In the genomic region with DNA sequence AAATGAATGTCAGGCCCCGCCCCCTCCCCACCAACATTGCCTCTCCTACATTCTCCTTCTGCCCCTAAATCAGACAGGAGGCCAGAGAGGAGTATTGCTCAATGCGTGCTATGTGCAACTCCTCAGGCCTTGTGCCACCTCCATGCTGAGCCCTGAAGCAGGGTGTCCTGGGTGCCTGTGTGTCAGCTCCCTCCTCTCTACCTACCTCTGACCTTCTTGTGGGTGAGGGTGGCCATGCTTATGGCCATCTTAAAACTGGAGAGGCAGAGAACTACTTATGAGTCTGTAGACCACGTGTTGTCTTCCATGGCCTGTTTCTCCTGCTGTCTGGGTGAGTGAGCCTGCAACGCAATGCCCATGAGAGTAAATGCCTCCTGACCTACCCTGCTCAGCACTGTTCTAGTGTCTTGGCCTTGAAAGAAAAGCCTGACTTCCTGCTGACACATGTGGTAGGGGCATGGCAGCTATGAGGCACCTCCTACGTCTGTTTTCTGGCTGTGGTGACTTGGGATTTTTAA, we compare ENCODE assay signal across 9 cellular contexts. TPM values are rescaled to one million over a fixed set of nuclear protein-coding genes. Genes with fewer than 3 reads are reported as not detected.
DNase-seq lines count a peak whose midpoint lies in the region; ATAC-seq and TF ChIP-seq lines count a peak whose summit lies in the region.
"Had no signal": no experiment of that assay in that cellular context is flagged by ENCODE, and none has a peak within 500 bp of the region (broad histone marks: within the 10 kb centered on the region; RNA-seq: fewer than 3 reads in every experiment).

No MANE protein-coding gene starts in this region.

- CTCF ChIA-PET in CD8-positive, alpha-beta memory T cell (lab: Charles Lee) = interaction anchor here (1.9 kb wide), 1 partner anchor 18 kb away, joined by 5 read pairs; no protein-coding TSS in a partner anchor
- CTCF ChIA-PET in HEK293T (lab: Yijun Ruan, JAX) = interaction anchor here (0.8 kb wide), 2 partner anchors 39 to 185 kb away, joined by 3 to 4 read pairs; partner anchors contain the start of gene HINFP

- no peaks in the 10 kb centered on the region for H3K27me3 ChIP-seq in CD8-positive, alpha-beta memory T cell (ENCODE audit: insufficient read depth, low read length, poor library complexity, severe bottlenecking)
- no peaks in the 10 kb centered on the region for H3K27me3 ChIP-seq in colonic mucosa

- H3K27me3 Mint-ChIP-seq in CD8-positive, alpha-beta memory T cell = peaks cover 0 to 2% of the 10 kb centered on the region in 2 donors
- no peaks in the 10 kb centered on the region for H3K27me3 Mint-ChIP-seq in T-helper 2 cell treated with Interferon-gamma antibody and Interleukin-4, amounts not matched to agents 5 μg/mL and 100 μg/mL, for 36 hours (ENCODE audit: low read depth)

- intact Hi-C loops in colonic mucosa (cut with DNase I) = no loop called here

- peaks cover 0 to 10% (median 8%) of the 10 kb centered on the region in 3 donors for H3K4me1 Mint-ChIP-seq in CD8-positive, alpha-beta memory T cell
- peaks cover 18% of the 10 kb centered on the region for H3K4me1 Mint-ChIP-seq in T-helper 2 cell treated with Interferon-gamma antibody and Interleukin-4, amounts not matched to agents 5 μg/mL and 100 μg/mL, for 36 hours (ENCODE audit: low read depth)

- no peak overlapping the region for H3K9ac ChIP-seq in colonic mucosa (ENCODE audit: low read depth in 2 of 2, low read length in 2 of 2)

- POLR2A ChIA-PET in CD8-positive, alpha-beta memory T cell (lab: Charles Lee) = interaction anchor here (0.7 kb wide), 2 partner anchors 10 to 15 kb away, joined by 3 read pairs; no protein-coding TSS in a partner anchor
- POLR2A ChIA-PET in HEK293T (lab: Yijun Ruan, JAX) = interaction anchor here (1.0 to 2.1 kb wide), 2 partner anchors 10 to 11 kb away, joined by 3 to 11 read pairs; partner anchors contain the start of gene MCAM

- H3K36me3 ChIP-seq in CD8-positive, alpha-beta memory T cell (ENCODE audit: insufficient read depth, low read length) = peaks cover 3% of the 10 kb centered on the region
- H3K36me3 ChIP-seq in colonic mucosa = no peaks in the 10 kb centered on the region

- ATAC-seq in omental fat pad (ENCODE audit: low FRiP score) (peak; percentile 52), HG03039 (IDR thresholded peaks at IDR 0.05; ENCODE audit: unreplicated experiment) (no peak), GM19035 (IDR thresholded peaks at IDR 0.05; ENCODE audit: unreplicated experiment) (no peak)

- TF ChIP-seq CTCF in omental fat pad (IDR thresholded peaks at IDR 0.05) (no peak), colonic mucosa (IDR thresholded peaks at IDR 0.05) (no peak)

- H3K9me3 Mint-ChIP-seq in CD8-positive, alpha-beta memory T cell = no peaks in the 10 kb centered on the region
- H3K9me3 Mint-ChIP-seq in T-helper 2 cell treated with Interferon-gamma antibody and Interleukin-4, amounts not matched to agents 5 μg/mL and 100 μg/mL, for 36 hours = no peaks in the 10 kb centered on the region

- H3K4me3 ChIP-seq in CD8-positive, alpha-beta memory T cell (ENCODE audit: low read length) = peak overlapping the region; percentile 34
- no peak overlapping the region for H3K4me3 ChIP-seq in colonic mucosa

- peak in 1 of 5 donors; percentile 85 for DNase-seq in CD8-positive, alpha-beta memory T cell
- DNase-seq in T-helper 2 cell treated with Interferon-gamma antibody and Interleukin-4, amounts not matched to agents 5 μg/mL and 100 μg/mL, for 36 hours (ENCODE audit: low spot score) = peak; percentile 46
- DNase-seq in dedifferentiated amniotic fluid mesenchymal stem cell (ENCODE audit: extremely low spot score) (peak; percentile 22), omental fat pad (ENCODE audit: low spot score) (no peak), colonic mucosa (no peak), HEK293T (ENCODE audit: extremely low spot score) (no peak)
- DNase-seq: NCI-H2227 treated with DMSO at 0.1 percent for 48 hours had no signal

- peaks cover 28% of the 10 kb centered on the region for H3K4me1 ChIP-seq in CD8-positive, alpha-beta memory T cell (ENCODE audit: insufficient read depth, low read length)
- no peaks in the 10 kb centered on the region for H3K4me1 ChIP-seq in colonic mucosa

- peak overlapping the region in 1 of 7 donors; percentile 15 for H3K4me3 Mint-ChIP-seq in CD8-positive, alpha-beta memory T cell
- peak overlapping the region; percentile 28 for H3K4me3 Mint-ChIP-seq in T-helper 2 cell treated with Interferon-gamma antibody and Interleukin-4, amounts not matched to agents 5 μg/mL and 100 μg/mL, for 36 hours

- H3K27ac Mint-ChIP-seq in CD8-positive, alpha-beta memory T cell = peak overlapping the region; percentile 39 to 85 (median 62)
- H3K27ac Mint-ChIP-seq in T-helper 2 cell treated with Interferon-gamma antibody and Interleukin-4, amounts not matched to agents 5 μg/mL and 100 μg/mL, for 36 hours = peak overlapping the region; percentile 88

- H3K9me3 ChIP-seq in CD8-positive, alpha-beta memory T cell (ENCODE audit: low read length) = no peaks in the 10 kb centered on the region
- H3K9me3 ChIP-seq in colonic mucosa = no peaks in the 10 kb centered on the region

- H3K36me3 Mint-ChIP-seq in CD8-positive, alpha-beta memory T cell = peaks cover 0 to 45% (median 11%) of the 10 kb centered on the region in 3 donors
- peaks cover 25% of the 10 kb centered on the region for H3K36me3 Mint-ChIP-seq in T-helper 2 cell treated with Interferon-gamma antibody and Interleukin-4, amounts not matched to agents 5 μg/mL and 100 μg/mL, for 36 hours (ENCODE audit: low read depth)

- no peak overlapping the region for H3K27ac ChIP-seq in CD8-positive, alpha-beta memory T cell (ENCODE audit: low read depth, low read length)
- no peak overlapping the region for H3K27ac ChIP-seq in colonic mucosa

TF ChIP-seq in HEK293T, 16 proteins besides CTCF, POLR2A, EP300 and RAD21:
- TF ChIP-seq ELF4 (IDR thresholded peaks at IDR 0.05) = no peak
- TF ChIP-seq NFRKB (IDR thresholded peaks at IDR 0.05) = no peak
- TF ChIP-seq BHLHE40 (IDR thresholded peaks at IDR 0.05; ENCODE audit: borderline replicate concordance) = no peak
- TF ChIP-seq PKNOX1 (IDR thresholded peaks at IDR 0.05) = no peak
- TF ChIP-seq ARNT (IDR thresholded peaks at IDR 0.05) = no peak
- no peak for TF ChIP-seq LEF1 (IDR thresholded peaks at IDR 0.05; ENCODE audit: borderline replicate concordance)
- TF ChIP-seq CTBP1 (IDR thresholded peaks at IDR 0.05; ENCODE audit: borderline replicate concordance) = no peak
- no peak for TF ChIP-seq FOXA1 (IDR thresholded peaks at IDR 0.05)
- no peak for TF ChIP-seq HDGF (IDR thresholded peaks at IDR 0.05; ENCODE audit: borderline replicate concordance)
- no peak for TF ChIP-seq FOXM1 (IDR thresholded peaks at IDR 0.05; ENCODE audit: borderline replicate concordance)
- no peak for TF ChIP-seq SUZ12 (IDR thresholded peaks at IDR 0.05)
- TF ChIP-seq FOXK2 (IDR thresholded peaks at IDR 0.05) = no peak
- TF ChIP-seq L3MBTL2 (conservative IDR thresholded peaks at IDR 0.05) = no peak
- no peak for TF ChIP-seq SP1 (IDR thresholded peaks at IDR 0.05)
- TF ChIP-seq TARDBP (IDR thresholded peaks at IDR 0.05) = no peak
- TF ChIP-seq ZNF384 (IDR thresholded peaks at IDR 0.05) = no peak
TF ChIP-seq in HEK293T: peak in this region for 0.

RNA-seq across cellular contexts. Expression of gene MCAM, which starts 10.5 kb away (rescaled TPM):
- 1 to 10 TPM; 2.0 to 2.7 TPM for total RNA-seq in CD8-positive, alpha-beta memory T cell
- 1.6 TPM for polyA plus RNA-seq in CD8-positive, alpha-beta memory T cell
- 1,000 to 10,000 TPM in 1 of 4 donors, 100 to 1,000 TPM in 3; 613 to 1,211 (median 746) TPM for total RNA-seq in omental fat pad
- total RNA-seq in colonic mucosa = 10 to 100 TPM in 1 of 2 donors, 1 to 10 TPM in 1; 5.4 to 36.9 TPM

RNA-seq across cellular contexts. Expression of gene RNF26, which starts 27.9 kb away (rescaled TPM):
- 10 to 100 TPM; 33.2 to 34.8 TPM for total RNA-seq in CD8-positive, alpha-beta memory T cell
- 46.1 TPM for polyA plus RNA-seq in CD8-positive, alpha-beta memory T cell
- total RNA-seq in omental fat pad (10 to 100 TPM in 1 of 4 donors, 1 to 10 TPM in 3; 8.9 to 11.1 (median 9.4) TPM), colonic mucosa (10 to 100 TPM; 22.9 to 46.6 TPM)

RNA-seq across cellular contexts. Expression of gene C1QTNF5, which starts 34.3 kb away (rescaled TPM):
- total RNA-seq in CD8-positive, alpha-beta memory T cell = not detected
- not detected for polyA plus RNA-seq in CD8-positive, alpha-beta memory T cell
- total RNA-seq in omental fat pad (10 to 100 TPM; 18.0 to 74.2 (median 35.5) TPM), colonic mucosa (1 to 10 TPM; 5.3 to 8.7 TPM)

RNA-seq across cellular contexts. Expression of gene MFRP, which starts 40.1 kb away (rescaled TPM):
- total RNA-seq in CD8-positive, alpha-beta memory T cell = not detected
- not detected for polyA plus RNA-seq in CD8-positive, alpha-beta memory T cell
- total RNA-seq in omental fat pad (not detected), colonic mucosa (not detected)

Comparison
In these comparisons a context has a peak if more than half of its experiments do, and no peak if none do; other contexts are left out.
1. DNase-seq: peak in T-helper 2 cell treated with Interferon-gamma antibody and Interleukin-4, amounts not matched to agents 5 μg/mL and 100 μg/mL, for 36 hours (single experiment) and dedifferentiated amniotic fluid mesenchymal stem cell (single experiment); none in omental fat pad (single experiment), colonic mucosa (single experiment) and HEK293T (single experiment).
2. RNA of gene MCAM, which starts 10.5 kb away (total RNA-seq): 613 to 1,211 TPM in omental fat pad; 5.4 to 36.9 TPM in colonic mucosa and 2.0 to 2.7 TPM in CD8-positive, alpha-beta memory T cell; every median in the first group is over 10 times any median in the second.
3. RNA of gene C1QTNF5, which starts 34.3 kb away (total RNA-seq): 18.0 to 74.2 TPM in omental fat pad and 5.3 to 8.7 TPM in colonic mucosa; not detected in CD8-positive, alpha-beta memory T cell; every median in the first group is over 4 times any median in the second.